ENCODE assay signal across 8 cellular contexts in genomic region chr10:58335306-58336005, GRCh38. TPM values are rescaled to one million over a fixed set of nuclear protein-coding genes. Genes with fewer than 3 reads are reported as not detected.
DNase-seq lines count a peak whose midpoint lies in the region; ATAC-seq and TF ChIP-seq lines count a peak whose summit lies in the region.

No MANE protein-coding gene starts in this region.

- no peaks in the 10 kb centered on the region for H3F3A ChIP-seq in smooth muscle cell (ENCODE audit: low read depth)

- H3K9me3 ChIP-seq in smooth muscle cell (replicated peaks; ENCODE audit: low read depth): no peaks in the 10 kb centered on the region

- peaks cover 8% of the 10 kb centered on the region for H3K4me1 ChIP-seq in smooth muscle cell (ENCODE audit: low read depth)

- peaks cover 25 to 41% of the 10 kb centered on the region in 2 donors for H3K4me1 Mint-ChIP-seq in immature natural killer cell

- TF ChIP-seq CTCF in AG04449 (IDR thresholded peaks at IDR 0.05; ENCODE audit: insufficient read depth, low read length, missing control alignments): no peak
- TF ChIP-seq CTCF in smooth muscle cell (IDR thresholded peaks at IDR 0.05; ENCODE audit: borderline replicate concordance, insufficient read depth, poor library complexity, severe bottlenecking): no peak

- ATAC-seq in GM18520 (IDR thresholded peaks at IDR 0.05; ENCODE audit: unreplicated experiment) (peak; percentile 25), HG03039 (IDR thresholded peaks at IDR 0.05; ENCODE audit: unreplicated experiment) (peak; percentile 38)

- peak overlapping the region; percentile 83 for H3K9ac ChIP-seq in smooth muscle cell (ENCODE audit: low read depth)

- peak overlapping the region; percentile 50 for H3K27ac ChIP-seq in smooth muscle cell (ENCODE audit: low read depth)

- peaks cover 51% of the 10 kb centered on the region for H3K79me2 ChIP-seq in smooth muscle cell (ENCODE audit: low read depth)

- CTCF ChIA-PET in AG04449 (lab: Yijun Ruan, JAX): interaction anchor here (0.9 to 2.2 kb wide), 2 partner anchors 9 to 35 kb away, joined by 3 to 5 read pairs; no protein-coding TSS in a partner anchor

- peak overlapping the region; percentile 79 for H3K4me3 ChIP-seq in AG04449 (ENCODE audit: low read depth, low read length)
- H3K4me3 ChIP-seq in smooth muscle cell: peak overlapping the region; percentile 96

- H3K27ac Mint-ChIP-seq in immature natural killer cell: peak overlapping the region; percentile 56 to 88 (median 77)

- H3K9me3 Mint-ChIP-seq in immature natural killer cell: no peaks in the 10 kb centered on the region

- H3K36me3 Mint-ChIP-seq in immature natural killer cell: no peaks in the 10 kb centered on the region

- no peaks in the 10 kb centered on the region for H3K36me3 ChIP-seq in smooth muscle cell (ENCODE audit: low read depth)

- POLR2A ChIA-PET in AG04449 (lab: Yijun Ruan, JAX): interaction anchor here (0.7 to 2.0 kb wide), 5 partner anchors 14 to 67 kb away, joined by 3 to 5 read pairs (median 4); partner anchors contain the start of genes CISD1 and TFAM

- 2% methylated on average over 32 of the region's 37 CpGs for WGBS in smooth muscle cell (ENCODE audit: low lambda C conversion rate)

- in situ Hi-C loops in T47D (cut with HindIII; ENCODE audit: low pct_unique_long_range_greater_than_20kb, low sequenced_read_pairs): no loop called here

- no peaks in the 10 kb centered on the region for H3K27me3 ChIP-seq in smooth muscle cell (ENCODE audit: low read depth)

- peak overlapping the region; percentile 91 to 96 (median 93) for H3K4me3 Mint-ChIP-seq in immature natural killer cell

- no peak for DNase-seq in AG04449 (ENCODE audit: low read depth, low spot score)
- DNase-seq in RPMI7951 (ENCODE audit: low read depth): peak; percentile 46
- peak; percentile 34 to 38 for DNase-seq in T47D (ENCODE audit: low read depth in 1 of 2, low spot score in 1 of 2)
- peak in 1 of 3 donors; percentile 18 for DNase-seq in immature natural killer cell
- DNase-seq in smooth muscle cell (lab: John Stamatoyannopoulos, UW; ENCODE audit: unreplicated experiment): peak; percentile 28
- no peak for DNase-seq in epidermal melanocyte (ENCODE audit: insufficient read length, low spot score)

- peaks cover 49% of the 10 kb centered on the region for H4K20me1 ChIP-seq in smooth muscle cell (ENCODE audit: low read depth)

- H3K4me2 ChIP-seq in smooth muscle cell: peak overlapping the region; percentile 87

- H3K27me3 Mint-ChIP-seq in immature natural killer cell (ENCODE audit: low read depth in 3 of 3): peaks cover 0 to 7% (median 1%) of the 10 kb centered on the region in 3 donors

- peak overlapping the region; percentile 46 for H2AFZ ChIP-seq in smooth muscle cell (ENCODE audit: low read depth)

RNA-seq across cellular contexts. Expression of gene UBE2D1, which starts 0.7 kb away (rescaled TPM):
- total RNA-seq in RPMI7951 (2014; rRNA removed; shearing (Covaris generic)): 18.2 and 21.5 TPM in 2 replicates
- polyA plus RNA-seq in immature natural killer cell (10 to 100 TPM; 11.7 to 23.1 (median 18.4) TPM), smooth muscle cell (19.0 and 19.2 TPM in 2 replicates)
- 24.5 and 31.3 TPM in 2 replicates for total RNA-seq in smooth muscle cell

RNA-seq across cellular contexts. Expression of gene TFAM, which starts 49.8 kb away (rescaled TPM):
- 28.8 and 33.4 TPM in 2 replicates for total RNA-seq in RPMI7951 (2014; rRNA removed; shearing (Covaris generic))
- polyA plus RNA-seq in immature natural killer cell (10 to 100 TPM; 27.8 to 49.7 (median 44.8) TPM), smooth muscle cell (14.5 and 22.9 TPM in 2 replicates)
- 20.3 and 21.0 TPM in 2 replicates for total RNA-seq in smooth muscle cell

Comparison
In these comparisons a context has a peak if more than half of its experiments do, and no peak if none do; other contexts are left out.
1. DNase-seq: peak in RPMI7951 (single experiment), T47D (2 of 2) and smooth muscle cell (single experiment); none in AG04449 (single experiment) and epidermal melanocyte (single experiment).